12 cellular contexts compared by ENCODE assay signal in genomic region chr5:168916266-168916665, GRCh38.
A peak's percentile ranks its signal among the peaks of the same experiment; 100 is the strongest.
DNase-seq lines count a peak whose midpoint lies in the region; ATAC-seq and TF ChIP-seq lines count a peak whose summit lies in the region.
"Had no signal": no experiment of that assay in that cellular context is flagged by ENCODE, and none has a peak within 500 bp of the region (broad histone marks: within the 10 kb centered on the region; RNA-seq: fewer than 3 reads in every experiment).

No MANE protein-coding gene starts in this region.

- TF ChIP-seq EP300 in esophagus muscularis mucosa (IDR thresholded peaks at IDR 0.05) (peak; percentile 39), suprapubic skin (IDR thresholded peaks at IDR 0.05) (no peak)

- H3K4me3 ChIP-seq in HEK293 (ENCODE audit: low read depth, low read length) (no peak overlapping the region), esophagus muscularis mucosa (peak overlapping the region in 1 of 4 donors; percentile 5), right lobe of liver (no peak overlapping the region), suprapubic skin (no peak overlapping the region)
- H3K4me3 ChIP-seq: HAP-1 had no signal

- DNase-seq in esophagus muscularis mucosa (ENCODE audit: extremely low spot score) (peak; percentile 94), right lobe of liver (peak in 2 of 3 donors; percentile 36 to 55), suprapubic skin (ENCODE audit: low spot score in 2 of 2) (peak in 1 of 2 donors; percentile 79), NCI-H1092 treated with DMSO at 0.1 percent for 48 hours (lab: John Stamatoyannopoulos, UW) (no peak), Kasumi-1 (lab: John Stamatoyannopoulos, UW) (no peak), NCI-H146 (lab: John Stamatoyannopoulos, UW) (no peak)
- DNase-seq: CD8-positive, alpha-beta T cell; NCI-H1436; stimulated activated CD4-positive, alpha-beta T cell treated with anti-CD3 and anti-CD28 coated beads, Interleukin-4, amount 100 ng/mL, for 1 hour had no signal

- TF ChIP-seq CTCF in HEK293 (tag by site-specific recombination; IDR thresholded peaks at IDR 0.05) (no peak), esophagus muscularis mucosa (IDR thresholded peaks at IDR 0.05) (no peak), right lobe of liver (IDR thresholded peaks at IDR 0.05) (no peak), suprapubic skin (IDR thresholded peaks at IDR 0.05) (no peak)

- WGBS in esophagus muscularis mucosa, result 26% methylated on average over 5 of the region's 5 CpGs
- WGBS in right lobe of liver (ENCODE audit: insufficient coverage, low coverage, low lambda C conversion rate, missing lambda C conversion rate), result 24% methylated on average over 3 of the region's 5 CpGs
- WGBS in suprapubic skin, result 22% methylated on average over 5 of the region's 5 CpGs

- H3K27me3 ChIP-seq in esophagus muscularis mucosa (no peaks in the 10 kb centered on the region), right lobe of liver (no peaks in the 10 kb centered on the region), suprapubic skin (peaks cover 3% of the 10 kb centered on the region)

- no peaks in the 10 kb centered on the region for H3K36me3 ChIP-seq in HEK293 (ENCODE audit: control insufficient read depth in 2 of 2, insufficient read depth in 1 of 2, low read length in 2 of 2)
- no peaks in the 10 kb centered on the region for H3K36me3 ChIP-seq in esophagus muscularis mucosa
- H3K36me3 ChIP-seq in right lobe of liver, result no peaks in the 10 kb centered on the region
- no peaks in the 10 kb centered on the region for H3K36me3 ChIP-seq in suprapubic skin
- H3K36me3 ChIP-seq: HAP-1 had no signal

- POLR2A ChIA-PET in HEK293 (lab: Yijun Ruan, JAX), result no interaction called here

- no peaks in the 10 kb centered on the region for H3K9me3 ChIP-seq in HEK293 (ENCODE audit: control insufficient read depth, insufficient read depth, low read depth, low read length)
- H3K9me3 ChIP-seq in esophagus muscularis mucosa, result no peaks in the 10 kb centered on the region
- no peaks in the 10 kb centered on the region for H3K9me3 ChIP-seq in right lobe of liver
- H3K9me3 ChIP-seq in suprapubic skin, result no peaks in the 10 kb centered on the region
- H3K9me3 ChIP-seq: HAP-1 had no signal

- 0 out of 2 replicates have a peak, but pooled peaks cover 2% of the 10 kb centered on the region for H3K4me1 ChIP-seq in HEK293 (ENCODE audit: control insufficient read depth, insufficient read depth, low read length)
- peaks cover 3 to 29% (median 23%) of the 10 kb centered on the region in 4 donors for H3K4me1 ChIP-seq in esophagus muscularis mucosa
- H3K4me1 ChIP-seq in right lobe of liver, result no peaks in the 10 kb centered on the region
- peaks cover 10% of the 10 kb centered on the region for H3K4me1 ChIP-seq in suprapubic skin
- H3K4me1 ChIP-seq: HAP-1 had no signal

- TF ChIP-seq POLR2A in esophagus muscularis mucosa (IDR thresholded peaks at IDR 0.05; ENCODE audit: low read depth) (no peak), right lobe of liver (IDR thresholded peaks at IDR 0.05) (no peak), suprapubic skin (IDR thresholded peaks at IDR 0.05) (no peak)

- intact Hi-C loops in esophagus muscularis mucosa (cut with DNase I), result no loop called here
- intact Hi-C loops in right lobe of liver (cut with DNase I), result no loop called here

- H3K27ac ChIP-seq in HEK293 (ENCODE audit: extremely low read depth, low read depth, low read length) (no peak overlapping the region), esophagus muscularis mucosa (replicated peaks in 1 of 4) (peak overlapping the region; percentile 50 to 69 (median 56)), right lobe of liver (no peak overlapping the region), suprapubic skin (peak overlapping the region; percentile 66)

- CTCF ChIA-PET in HEK293 (lab: Yijun Ruan, JAX), result no interaction called here

- peak; percentile 48 to 78 (median 66) for ATAC-seq in right lobe of liver
- no peak for ATAC-seq in HG03108 (IDR thresholded peaks at IDR 0.05; ENCODE audit: unreplicated experiment)
- ATAC-seq: CD8-positive, alpha-beta T cell had no signal

TF ChIP-seq in HEK293, 187 proteins besides CTCF, POLR2A, EP300 and RAD21:
- TF ChIP-seq, protein P1, sequence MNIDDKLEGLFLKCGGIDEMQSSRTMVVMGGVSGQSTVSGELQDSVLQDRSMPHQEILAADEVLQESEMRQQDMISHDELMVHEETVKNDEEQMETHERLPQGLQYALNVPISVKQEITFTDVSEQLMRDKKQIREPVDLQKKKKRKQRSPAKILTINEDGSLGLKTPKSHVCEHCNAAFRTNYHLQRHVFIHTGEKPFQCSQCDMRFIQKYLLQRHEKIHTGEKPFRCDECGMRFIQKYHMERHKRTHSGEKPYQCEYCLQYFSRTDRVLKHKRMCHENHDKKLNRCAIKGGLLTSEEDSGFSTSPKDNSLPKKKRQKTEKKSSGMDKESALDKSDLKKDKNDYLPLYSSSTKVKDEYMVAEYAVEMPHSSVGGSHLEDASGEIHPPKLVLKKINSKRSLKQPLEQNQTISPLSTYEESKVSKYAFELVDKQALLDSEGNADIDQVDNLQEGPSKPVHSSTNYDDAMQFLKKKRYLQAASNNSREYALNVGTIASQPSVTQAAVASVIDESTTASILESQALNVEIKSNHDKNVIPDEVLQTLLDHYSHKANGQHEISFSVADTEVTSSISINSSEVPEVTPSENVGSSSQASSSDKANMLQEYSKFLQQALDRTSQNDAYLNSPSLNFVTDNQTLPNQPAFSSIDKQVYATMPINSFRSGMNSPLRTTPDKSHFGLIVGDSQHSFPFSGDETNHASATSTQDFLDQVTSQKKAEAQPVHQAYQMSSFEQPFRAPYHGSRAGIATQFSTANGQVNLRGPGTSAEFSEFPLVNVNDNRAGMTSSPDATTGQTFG (tag by site-specific recombination; IDR thresholded peaks at IDR 0.05; ENCODE audit: borderline replicate concordance), result no peak
- TF ChIP-seq ZNF670 (tag by site-specific recombination; IDR thresholded peaks at IDR 0.05; ENCODE audit: low read depth), result no peak
- TF ChIP-seq ZSCAN30 (tag by site-specific recombination; IDR thresholded peaks at IDR 0.05), result no peak
- no peak for TF ChIP-seq PRDM4 (tag by site-specific recombination; IDR thresholded peaks at IDR 0.05)
- TF ChIP-seq ZNF747 (tag by site-specific recombination; IDR thresholded peaks at IDR 0.05), result no peak
- no peak for TF ChIP-seq ZNF610 (tag by site-specific recombination; IDR thresholded peaks at IDR 0.05; ENCODE audit: borderline replicate concordance)
- TF ChIP-seq ZBTB17 (tag by site-specific recombination; IDR thresholded peaks at IDR 0.05), result 0 out of 2 replicates have a peak, but pooled peaks have one; percentile 22
- TF ChIP-seq ZNF580 (tag by site-specific recombination; IDR thresholded peaks at IDR 0.05), result no peak
- no peak for TF ChIP-seq ZNF555 (tag by site-specific recombination; conservative IDR thresholded peaks at IDR 0.05)
- TF ChIP-seq SP2 (tag by site-specific recombination; IDR thresholded peaks at IDR 0.05), result no peak
- no peak for TF ChIP-seq HOXA7 (CRISPR knock-in tag; IDR thresholded peaks at IDR 0.05; ENCODE audit: borderline replicate concordance)
- TF ChIP-seq ZNF239 (tag by site-specific recombination; IDR thresholded peaks at IDR 0.05), result no peak
- peak; percentile 12; the same call in 1 of the 2 replicates for TF ChIP-seq GLIS1 (tag by site-specific recombination; IDR thresholded peaks at IDR 0.05)

Comparison
In these comparisons a context has a peak if more than half of its experiments do, and no peak if none do; other contexts are left out.
1. H3K27ac ChIP-seq: peak in esophagus muscularis mucosa (4 of 4) and suprapubic skin (single experiment); none in HEK293 (single experiment) and right lobe of liver (0 of 3).
2. DNase-seq: peak in esophagus muscularis mucosa (single experiment) and right lobe of liver (2 of 3); none in NCI-H1092 treated with DMSO at 0.1 percent for 48 hours (single experiment), Kasumi-1 (0 of 2) and NCI-H146 (single experiment).